ENCODE assay signal across 8 cellular contexts in the genomic region with DNA sequence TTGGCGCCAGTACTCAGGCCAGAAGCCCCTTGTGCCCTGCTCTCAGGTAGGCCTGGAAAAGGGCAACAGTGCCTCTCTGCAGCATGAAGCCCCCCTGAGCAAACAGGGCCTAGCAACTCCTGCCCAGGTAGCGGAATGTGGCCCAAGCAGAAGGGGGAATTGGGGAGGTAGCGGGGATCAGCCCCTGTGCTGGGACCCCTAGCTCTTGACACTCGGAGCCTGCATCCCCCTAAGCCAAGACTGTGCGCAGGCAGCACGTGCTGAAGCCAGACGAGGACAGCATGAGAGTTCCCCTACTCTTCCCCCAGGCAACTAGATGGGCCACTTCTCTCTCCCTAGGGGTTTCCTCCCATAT. TPM values are rescaled to one million over a fixed set of nuclear protein-coding genes. Genes with fewer than 3 reads are reported as not detected.
DNase-seq lines count a peak whose midpoint lies in the region; ATAC-seq, FAIRE-seq and TF ChIP-seq lines count a peak whose summit lies in the region.

No MANE protein-coding gene starts in this region.

- H2AFZ ChIP-seq in DND-41 (ENCODE audit: low read depth, low read length) (peak overlapping the region; percentile 98), OCI-LY1 (ENCODE audit: low read length) (no peak overlapping the region), endothelial cell of umbilical vein (ENCODE audit: low read depth, low read length) (no peak overlapping the region)

- H3K4me1 ChIP-seq in DND-41 (ENCODE audit: insufficient read depth, low read length) (peaks cover 45% of the 10 kb centered on the region), OCI-LY1 (ENCODE audit: insufficient read depth, low read length, severe bottlenecking) (peaks cover 54% of the 10 kb centered on the region), endothelial cell of umbilical vein (ENCODE audit: control insufficient read depth, extremely low read depth, insufficient read depth, low read length) (peaks cover 32% of the 10 kb centered on the region), pancreas (peaks cover 9 to 31% (median 23%) of the 10 kb centered on the region in 3 donors)

- dilution Hi-C loops in endothelial cell of umbilical vein (cut with MboI; ENCODE audit: extremely low pct_ligation_motif_present, low sequenced_read_pairs), result no loop called here

- no peaks in the 10 kb centered on the region for H3K27me3 ChIP-seq in DND-41 (ENCODE audit: insufficient read depth, low read length, poor library complexity)
- no peaks in the 10 kb centered on the region for H3K27me3 ChIP-seq in OCI-LY1 (ENCODE audit: insufficient read depth, low read length)
- no peaks in the 10 kb centered on the region for H3K27me3 ChIP-seq in endothelial cell of umbilical vein (ENCODE audit: control insufficient read depth in 2 of 2, insufficient read depth in 2 of 2, low read length in 2 of 2)
- H3K27me3 ChIP-seq in pancreas, result no peaks in the 10 kb centered on the region

- H3K4me2 ChIP-seq in DND-41 (ENCODE audit: insufficient read depth, low read length), result peak overlapping the region; percentile 99
- H3K4me2 ChIP-seq in OCI-LY1 (ENCODE audit: low read length), result peak overlapping the region; percentile 68
- H3K4me2 ChIP-seq in endothelial cell of umbilical vein (ENCODE audit: insufficient read depth, low read length), result peak overlapping the region; percentile 66

- intact Hi-C loops in endothelial cell of umbilical vein (cut with micrococcal nuclease) (no loop called here), pancreas (cut with DNase I) (no loop called here)

- H3K36me3 ChIP-seq in DND-41 (ENCODE audit: insufficient read depth, low read length) (peaks cover 78% of the 10 kb centered on the region), OCI-LY1 (ENCODE audit: insufficient read depth, low read length) (peaks cover 75% of the 10 kb centered on the region), endothelial cell of umbilical vein (ENCODE audit: control insufficient read depth in 2 of 2, extremely low read depth in 1 of 2, insufficient read depth in 2 of 2, low read length in 2 of 2) (peaks cover 0 to 30% of the 10 kb centered on the region in 2 experiments), pancreas (peaks cover 0 to 29% (median 7%) of the 10 kb centered on the region in 3 donors)

- no peak for DNase-seq in DND-41
- no peak for DNase-seq in endothelial cell of umbilical vein (ENCODE audit: low read depth, low spot score)
- peak in 2 of 6 donors; percentile 40 to 71 for DNase-seq in pancreas
- DNase-seq in NCI-H82 (lab: John Stamatoyannopoulos, UW), result no peak
- no peak for DNase-seq in T1000 (lab: John Stamatoyannopoulos, UW)
- no peak for DNase-seq in D341Med (ENCODE audit: low spot score)

- H3K79me2 ChIP-seq in DND-41 (ENCODE audit: insufficient read depth, low read length) (peaks cover 43% of the 10 kb centered on the region), OCI-LY1 (ENCODE audit: insufficient read depth, low read length) (peaks cover 10% of the 10 kb centered on the region; the same call in 1 of the 2 replicates), endothelial cell of umbilical vein (ENCODE audit: control insufficient read depth, insufficient read depth, low read length) (peaks cover 26% of the 10 kb centered on the region)

- no peak for FAIRE-seq in endothelial cell of umbilical vein (lab: Jason Lieb, UNC)
- no peak for FAIRE-seq in pancreas (lab: Jason Lieb, UNC)

- WGBS in pancreas, 2 donors, result 52 to 56% methylated on average over 7 of the region's 7 CpGs

- H3K27ac ChIP-seq in DND-41 (ENCODE audit: low read length) (peak overlapping the region; percentile 95), OCI-LY1 (ENCODE audit: low read depth, low read length, poor library complexity, severe bottlenecking) (peak overlapping the region; percentile 71), endothelial cell of umbilical vein (ENCODE audit: insufficient read depth, low read depth, low read length) (peak overlapping the region; percentile 95), pancreas (peak overlapping the region; percentile 88 to 96 (median 94))

- TF ChIP-seq CTCF in DND-41 (IDR thresholded peaks at IDR 0.05; ENCODE audit: borderline replicate concordance, extremely low read depth, low read length, poor library complexity, severe bottlenecking) (no peak), OCI-LY1 (IDR thresholded peaks at IDR 0.05; ENCODE audit: low read length) (no peak), endothelial cell of umbilical vein (IDR thresholded peaks at IDR 0.05; ENCODE audit: extremely low read depth in 1 of 2, insufficient read depth in 1 of 2, low read depth in 1 of 2, low read length in 2 of 2) (no peak), pancreas (IDR thresholded peaks at IDR 0.05) (no peak)

- H3K4me3 ChIP-seq in DND-41 (ENCODE audit: low read depth in 1 of 2, low read length in 2 of 2), result peak overlapping the region; percentile 97 to 99; a peak in 3 of 4 replicates
- peak overlapping the region; percentile 94 for H3K4me3 ChIP-seq in OCI-LY1 (ENCODE audit: low read depth, low read length, poor library complexity, severe bottlenecking)
- peak overlapping the region in 1 of 3 experiments; percentile 84 for H3K4me3 ChIP-seq in endothelial cell of umbilical vein (replicated peaks in 1 of 3; ENCODE audit: insufficient read depth in 1 of 3, low read depth in 1 of 3, low read length in 3 of 3)
- peak overlapping the region; percentile 70 to 87 (median 76) for H3K4me3 ChIP-seq in pancreas

- H3K9me3 ChIP-seq in DND-41 (ENCODE audit: insufficient read depth, low read length, severe bottlenecking) (no peaks in the 10 kb centered on the region), OCI-LY1 (ENCODE audit: low read length) (no peaks in the 10 kb centered on the region), endothelial cell of umbilical vein (replicated peaks; ENCODE audit: control insufficient read depth, insufficient read depth, low read length) (no peaks in the 10 kb centered on the region), pancreas (no peaks in the 10 kb centered on the region)

- peaks cover 25% of the 10 kb centered on the region for H4K20me1 ChIP-seq in DND-41 (ENCODE audit: insufficient read depth, low read length)
- no peaks in the 10 kb centered on the region for H4K20me1 ChIP-seq in OCI-LY1 (ENCODE audit: insufficient read depth, low read length)
- H4K20me1 ChIP-seq in endothelial cell of umbilical vein (replicated peaks; ENCODE audit: control insufficient read depth, extremely low read depth, insufficient read depth, low read length), result no peaks in the 10 kb centered on the region

- POLR2A ChIA-PET in endothelial cell of umbilical vein (lab: Charles Lee), result no interaction called here

- no peaks in the 10 kb centered on the region for H3K9me1 ChIP-seq in endothelial cell of umbilical vein (replicated peaks; ENCODE audit: control insufficient read depth, extremely low read depth, insufficient read depth, low read length)

- TF ChIP-seq POLR2A in endothelial cell of umbilical vein (IDR thresholded peaks at IDR 0.05; ENCODE audit: low read depth, low read length), result no peak

- no peaks in the 10 kb centered on the region for H3K9me2 ChIP-seq in OCI-LY1 (ENCODE audit: low read depth, low read length)

- H3K9ac ChIP-seq in DND-41 (ENCODE audit: low read depth, low read length) (peak overlapping the region; percentile 87), OCI-LY1 (ENCODE audit: low read length) (peak overlapping the region; percentile 93; the same call in 1 of the 2 replicates), endothelial cell of umbilical vein (replicated peaks; ENCODE audit: extremely low read depth, insufficient read depth, low read length) (peak overlapping the region; percentile 96)

- ATAC-seq in DND-41 (ENCODE audit: insufficient read depth, low read depth), result no peak
- no peak for ATAC-seq in pancreas
- ATAC-seq in HG02759 (IDR thresholded peaks at IDR 0.05; ENCODE audit: unreplicated experiment), result no peak

- no peaks in the 10 kb centered on the region for H3F3A ChIP-seq in OCI-LY1 (ENCODE audit: insufficient read depth, low read length)

- CTCF ChIA-PET in endothelial cell of umbilical vein (lab: Charles Lee), result interaction anchor here (1.5 to 2.5 kb wide), 3 partner anchors 15 to 54 kb away, joined by 3 to 12 read pairs (median 8); a partner anchor contains a TSS

- BruUV-seq in endothelial cell of umbilical vein (replicated peaks; lab: Mats Ljungman, UMichigan), result no TSS peak

RNA-seq across cellular contexts. Expression of a gene that starts 0.8 kb away (rescaled TPM):
- 75.7 and 76.4 TPM in 2 replicates for total RNA-seq in endothelial cell of umbilical vein
- 35.3 and 47.2 TPM in 2 replicates for polyA plus RNA-seq in endothelial cell of umbilical vein
- 48.0 and 56.1 TPM in 2 replicates for polyA plus RNA-seq in endothelial cell of umbilical vein (2011; cell fraction: cytosol; rRNA removed)
- polyA plus RNA-seq in endothelial cell of umbilical vein (2011; cell fraction: nucleus; rRNA removed), result 130 and 138 TPM in 2 replicates
- 52.5 and 59.5 TPM in 2 replicates for polyA plus RNA-seq in endothelial cell of umbilical vein (2012)
- polyA minus RNA-seq in endothelial cell of umbilical vein, result 33.7 and 38.6 TPM in 2 replicates
- 11.7 TPM for polyA minus RNA-seq in endothelial cell of umbilical vein (2011; cell fraction: cytosol; rRNA and poly(A)+ RNA removed)
- polyA minus RNA-seq in endothelial cell of umbilical vein (2011; cell fraction: nucleus; rRNA and poly(A)+ RNA removed), result 24.5 and 26.9 TPM in 2 replicates
- total RNA-seq in pancreas, result 10 to 100 TPM; 24.8 to 36.5 (median 29.6) TPM
- polyA plus RNA-seq in pancreas, result 10 to 100 TPM; 29.2 to 34.5 TPM

RNA-seq across cellular contexts. Expression of a gene that starts 14.4 kb away (rescaled TPM):
- total RNA-seq in endothelial cell of umbilical vein, result 57.4 and 63.0 TPM in 2 replicates
- 37.0 and 37.1 TPM in 2 replicates for polyA plus RNA-seq in endothelial cell of umbilical vein
- polyA plus RNA-seq in endothelial cell of umbilical vein (2011; cell fraction: cytosol; rRNA removed), result 20.6 and 29.2 TPM in 2 replicates
- 37.8 and 42.1 TPM in 2 replicates for polyA plus RNA-seq in endothelial cell of umbilical vein (2011; cell fraction: nucleus; rRNA removed)
- 34.0 and 36.5 TPM in 2 replicates for polyA plus RNA-seq in endothelial cell of umbilical vein (2012)
- 29.9 and 35.0 TPM in 2 replicates for polyA minus RNA-seq in endothelial cell of umbilical vein
- 23.9 TPM for polyA minus RNA-seq in endothelial cell of umbilical vein (2011; cell fraction: cytosol; rRNA and poly(A)+ RNA removed)
- polyA minus RNA-seq in endothelial cell of umbilical vein (2011; cell fraction: nucleus; rRNA and poly(A)+ RNA removed), result 17.0 and 20.7 TPM in 2 replicates
- 10 to 100 TPM; 14.5 to 23.3 (median 15.2) TPM for total RNA-seq in pancreas
- polyA plus RNA-seq in pancreas, result 10 to 100 TPM; 26.9 to 28.2 TPM

RNA-seq across cellular contexts. Expression of a gene that starts 18.7 kb away (rescaled TPM):
- 1.3 TPM in 1 of 2 replicates, not detected in the other for total RNA-seq in endothelial cell of umbilical vein
- polyA plus RNA-seq in endothelial cell of umbilical vein, result not detected in 2 replicates
- polyA plus RNA-seq in endothelial cell of umbilical vein (2011; cell fraction: cytosol; rRNA removed), result not detected in 2 replicates
- polyA plus RNA-seq in endothelial cell of umbilical vein (2011; cell fraction: nucleus; rRNA removed), result not detected in 2 replicates
- polyA plus RNA-seq in endothelial cell of umbilical vein (2012), result not detected in 2 replicates
- not detected in 2 replicates for polyA minus RNA-seq in endothelial cell of umbilical vein
- not detected for polyA minus RNA-seq in endothelial cell of umbilical vein (2011; cell fraction: cytosol; rRNA and poly(A)+ RNA removed)
- polyA minus RNA-seq in endothelial cell of umbilical vein (2011; cell fraction: nucleus; rRNA and poly(A)+ RNA removed), result not detected in 2 replicates
- under 1 TPM in 3 of 6 donors, not detected in 3; 0.24 to 0.84 (median 0.38) TPM for total RNA-seq in pancreas
- polyA plus RNA-seq in pancreas, result under 1 TPM; 0.30 to 0.31 TPM

RNA-seq across cellular contexts. Expression of a gene that starts 26.4 kb away (rescaled TPM):
- total RNA-seq in endothelial cell of umbilical vein (0.75 and 1.2 TPM in 2 replicates), pancreas (1 to 10 TPM in 5 of 6 donors, under 1 TPM in 1; 0.63 to 1.8 (median 1.2) TPM)
- polyA plus RNA-seq in endothelial cell of umbilical vein (0.06 and 0.07 TPM in 2 replicates), pancreas (1 to 10 TPM; 2.1 to 3.3 TPM)
- 0.08 and 0.12 TPM in 2 replicates for polyA plus RNA-seq in endothelial cell of umbilical vein (2011; cell fraction: cytosol; rRNA removed)
- 0.24 and 0.64 TPM in 2 replicates for polyA plus RNA-seq in endothelial cell of umbilical vein (2011; cell fraction: nucleus; rRNA removed)
- polyA plus RNA-seq in endothelial cell of umbilical vein (2012), result 0.50 and 0.55 TPM in 2 replicates
- 0.19 and 0.39 TPM in 2 replicates for polyA minus RNA-seq in endothelial cell of umbilical vein
- not detected for polyA minus RNA-seq in endothelial cell of umbilical vein (2011; cell fraction: cytosol; rRNA and poly(A)+ RNA removed)
- 0.77 TPM in 1 of 2 replicates, not detected in the other for polyA minus RNA-seq in endothelial cell of umbilical vein (2011; cell fraction: nucleus; rRNA and poly(A)+ RNA removed)

RNA-seq across cellular contexts. Expression of a gene that starts 39.3 kb away (rescaled TPM):
- total RNA-seq in endothelial cell of umbilical vein (15.1 and 15.3 TPM in 2 replicates), pancreas (1 to 10 TPM; 4.0 to 6.5 (median 4.6) TPM)
- polyA plus RNA-seq in endothelial cell of umbilical vein (16.1 TPM in 2 replicates), pancreas (1 to 10 TPM; 3.1 to 5.0 TPM)
- 9.7 and 11.3 TPM in 2 replicates for polyA plus RNA-seq in endothelial cell of umbilical vein (2011; cell fraction: cytosol; rRNA removed)
- 11.7 and 11.8 TPM in 2 replicates for polyA plus RNA-seq in endothelial cell of umbilical vein (2011; cell fraction: nucleus; rRNA removed)
- 9.6 and 13.4 TPM in 2 replicates for polyA plus RNA-seq in endothelial cell of umbilical vein (2012)
- 12.2 and 17.4 TPM in 2 replicates for polyA minus RNA-seq in endothelial cell of umbilical vein
- 6.8 TPM for polyA minus RNA-seq in endothelial cell of umbilical vein (2011; cell fraction: cytosol; rRNA and poly(A)+ RNA removed)
- polyA minus RNA-seq in endothelial cell of umbilical vein (2011; cell fraction: nucleus; rRNA and poly(A)+ RNA removed), result 6.3 and 11.1 TPM in 2 replicates
